In the genomic region with DNA sequence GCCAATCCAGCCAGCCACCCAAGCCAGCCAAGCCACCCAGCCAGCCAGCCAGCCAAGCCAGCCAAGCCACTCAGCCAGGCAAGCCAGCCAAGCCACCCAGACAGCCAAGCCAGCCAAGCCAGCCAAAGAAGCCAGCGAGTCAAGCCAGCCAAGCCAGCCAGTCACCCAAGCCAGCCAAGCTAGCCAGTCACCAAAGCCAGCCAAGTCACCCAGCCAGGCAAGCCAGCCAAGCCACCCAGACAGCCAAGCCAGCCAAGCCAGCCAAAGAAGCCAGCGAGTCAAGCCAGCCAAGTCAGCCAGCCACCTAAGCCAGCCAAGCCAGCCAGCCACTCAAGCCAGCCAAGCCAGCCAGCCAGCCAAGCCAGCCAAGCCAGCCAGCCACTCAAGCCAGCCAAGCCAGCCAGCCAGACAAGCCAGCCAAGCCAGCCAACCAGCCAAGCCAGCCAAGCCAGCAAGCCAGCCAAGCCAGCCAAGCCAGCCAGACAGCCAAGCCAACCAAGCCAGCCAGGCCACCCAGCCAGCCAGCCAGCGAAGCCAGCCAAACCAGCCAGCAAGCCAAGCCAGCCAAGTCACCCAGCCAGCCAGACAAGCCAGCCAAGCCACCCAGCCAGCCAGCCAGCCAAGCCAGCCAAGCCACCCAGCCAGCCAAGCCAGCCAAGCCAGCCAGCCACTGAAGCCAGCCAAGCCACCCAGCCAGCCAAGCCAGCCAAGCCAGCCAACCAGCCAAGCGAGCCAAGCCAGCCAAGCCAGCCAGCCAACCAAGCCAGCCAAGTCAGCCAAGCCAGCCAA, we compare ENCODE assay signal across 8 cellular contexts.
DNase-seq lines count a peak whose midpoint lies in the region; ATAC-seq and TF ChIP-seq lines count a peak whose summit lies in the region.
"Not testable (repeated sequence)": the region's sequence is repeated elsewhere in the genome, so short reads cannot be mapped to it uniquely, and the experiment has no call there.

No MANE protein-coding gene starts in this region.

- not testable (repeated sequence) for H2AFZ ChIP-seq in H9 (ENCODE audit: low read length); hepatocyte

- H4K91ac ChIP-seq in H9 (ENCODE audit: insufficient read length, low read depth, low read length) = not testable (repeated sequence)

- H2BK20ac ChIP-seq in H9 (ENCODE audit: low read depth, low read length, poor library complexity, severe bottlenecking) = not testable (repeated sequence)

- H3K79me1 ChIP-seq in H9 (ENCODE audit: insufficient read depth, low read depth, low read length, poor library complexity, severe bottlenecking) = not testable (repeated sequence)

- H3K36me3 Mint-ChIP-seq in H9 (ENCODE audit: insufficient read depth in 1 of 3, low read depth in 3 of 3); activated CD4-positive, alpha-beta memory T cell treated with anti-CD3 and anti-CD28 coated beads for 36 hours: not testable (repeated sequence)

- not testable (repeated sequence) for H2BK5ac ChIP-seq in H9 (ENCODE audit: insufficient read length, low read length)

- H3K23ac ChIP-seq in H9 (ENCODE audit: insufficient read length, low read depth, low read length) = not testable (repeated sequence)

- POLR2A ChIA-PET in activated CD4-positive, alpha-beta memory T cell treated with anti-CD3 and anti-CD28 coated beads for 36 hours (lab: Charles Lee) = not testable (repeated sequence)

- H3K56ac ChIP-seq in H9 (ENCODE audit: insufficient read length, low read depth, low read length) = not testable (repeated sequence)

- not testable (repeated sequence) for H3K27ac ChIP-seq in H9 (ENCODE audit: insufficient read length, low read depth, low read length); coronary artery; hepatocyte; lung (ENCODE audit: low read depth in 1 of 2, low read length in 1 of 2); sigmoid colon

- H3K9me3 Mint-ChIP-seq in H9; activated CD4-positive, alpha-beta memory T cell treated with anti-CD3 and anti-CD28 coated beads for 36 hours: not testable (repeated sequence)

- H2BK15ac ChIP-seq in H9 (ENCODE audit: low read depth, low read length) = not testable (repeated sequence)

- DNase-seq in H9 = peak; percentile 25
- peak; percentile 7 for DNase-seq in activated CD4-positive, alpha-beta memory T cell treated with anti-CD3 and anti-CD28 coated beads for 36 hours
- peak; percentile 73 for DNase-seq in coronary artery (ENCODE audit: low spot score)
- peak; percentile 43 for DNase-seq in Right ventricle myocardium superior
- peak; percentile 9 for DNase-seq in hepatocyte (ENCODE audit: low spot score)
- peak; percentile 28 for DNase-seq in lung (ENCODE audit: low spot score)
- peak; percentile 64 for DNase-seq in sigmoid colon
- peak; percentile 49 for DNase-seq in ureter (ENCODE audit: low spot score)

- H2BK120ac ChIP-seq in H9 (ENCODE audit: low read depth, low read length, poor library complexity, severe bottlenecking) = not testable (repeated sequence)

- WGBS in H9 (ENCODE audit: extremely low coverage, insufficient read length, low lambda C conversion rate) = no CpG with 5 or more reads among the region's 4 CpGs
- WGBS in hepatocyte (ENCODE audit: low lambda C conversion rate, missing lambda C conversion rate) = 59% methylated on average over 4 of the region's 4 CpGs
- WGBS in lung, 2 donors = 65 to 74% methylated on average over 4 of the region's 4 CpGs
- 68 to 74% methylated on average over 4 of the region's 4 CpGs for WGBS in sigmoid colon, 2 donors

- not testable (repeated sequence) for H3K4me2 ChIP-seq in H9 (ENCODE audit: insufficient read depth, insufficient read length, low read length); hepatocyte

- H3K9me3 ChIP-seq in H9 (ENCODE audit: control insufficient read depth, low read depth, low read length) = peaks cover 81% of the 10 kb centered on the region
- peaks cover 66% of the 10 kb centered on the region for H3K9me3 ChIP-seq in hepatocyte (ENCODE audit: low read depth)
- peaks cover 0 to 35% of the 10 kb centered on the region in 2 donors for H3K9me3 ChIP-seq in lung (ENCODE audit: control insufficient read depth in 2 of 2, insufficient read depth in 1 of 2, low read length in 1 of 2)
- peaks cover 0 to 23% (median 15%) of the 10 kb centered on the region in 4 donors for H3K9me3 ChIP-seq in sigmoid colon

- not testable (repeated sequence) for H2BK12ac ChIP-seq in H9 (ENCODE audit: insufficient read length, low read depth, low read length)

- H3K4me1 Mint-ChIP-seq in H9; activated CD4-positive, alpha-beta memory T cell treated with anti-CD3 and anti-CD28 coated beads for 36 hours (ENCODE audit: low read depth): not testable (repeated sequence)

- not testable (repeated sequence) for H3K9ac ChIP-seq in H9 (ENCODE audit: extremely low read depth, insufficient read length, low read length)

- not testable (repeated sequence) for H3K18ac ChIP-seq in H9 (ENCODE audit: insufficient read length, low read depth, low read length)

- H3K27me3 ChIP-seq in H9 (ENCODE audit: insufficient read depth, low read length); hepatocyte; lung (ENCODE audit: control insufficient read depth, insufficient read depth); sigmoid colon: not testable (repeated sequence)

- H3K23me2 ChIP-seq in H9 (ENCODE audit: insufficient read length, low read depth, low read length, poor library complexity, severe bottlenecking) = peaks cover 17% of the 10 kb centered on the region

- not testable (repeated sequence) for H3K4me3 ChIP-seq in coronary artery, hepatocyte, lung, sigmoid colon

- CTCF ChIA-PET in activated CD4-positive, alpha-beta memory T cell treated with anti-CD3 and anti-CD28 coated beads for 36 hours (lab: Charles Lee) = not testable (repeated sequence)

- H3K27ac Mint-ChIP-seq in H9; activated CD4-positive, alpha-beta memory T cell treated with anti-CD3 and anti-CD28 coated beads for 36 hours: not testable (repeated sequence)

- not testable (repeated sequence) for H4K8ac ChIP-seq in H9 (replicated peaks; ENCODE audit: insufficient read length, low read depth, low read length)

- H3K27me3 Mint-ChIP-seq in H9 (ENCODE audit: low read depth); activated CD4-positive, alpha-beta memory T cell treated with anti-CD3 and anti-CD28 coated beads for 36 hours: not testable (repeated sequence)

- H2AK5ac ChIP-seq in H9 (ENCODE audit: insufficient read length, low read length) = not testable (repeated sequence)

- not testable (repeated sequence) for H3K4me1 ChIP-seq in H9 (ENCODE audit: insufficient read depth, low read length); hepatocyte (ENCODE audit: insufficient read depth); lung (ENCODE audit: control insufficient read depth in 2 of 2, insufficient read depth in 2 of 2, low read length in 2 of 2); sigmoid colon

- H3K36me3 ChIP-seq in hepatocyte (replicated peaks; ENCODE audit: insufficient read depth, low read depth); lung (ENCODE audit: control insufficient read depth in 2 of 2, insufficient read depth in 2 of 2, low read length in 2 of 2); sigmoid colon: not testable (repeated sequence)

- not testable (repeated sequence) for H3K4ac ChIP-seq in H9 (ENCODE audit: low read depth, low read length)

- TF ChIP-seq POLR2A in sigmoid colon (IDR thresholded peaks at IDR 0.05) = not testable (repeated sequence)

- not testable (repeated sequence) for H3K4me3 Mint-ChIP-seq in H9; activated CD4-positive, alpha-beta memory T cell treated with anti-CD3 and anti-CD28 coated beads for 36 hours

- intact Hi-C loops in activated CD4-positive, alpha-beta memory T cell treated with anti-CD3 and anti-CD28 coated beads for 36 hours (cut with micrococcal nuclease); Right ventricle myocardium superior (cut with DNase I); sigmoid colon (cut with DNase I): not testable (repeated sequence)

- H3K14ac ChIP-seq in H9 (ENCODE audit: insufficient read depth, low read length) = not testable (repeated sequence)

- TF ChIP-seq EP300 in sigmoid colon (IDR thresholded peaks at IDR 0.05) = not testable (repeated sequence)

- not testable (repeated sequence) for TF ChIP-seq CTCF in H9 (conservative IDR thresholded peaks at IDR 0.05); coronary artery (IDR thresholded peaks at IDR 0.05); hepatocyte (IDR thresholded peaks at IDR 0.05; ENCODE audit: poor library complexity); lung (IDR thresholded peaks at IDR 0.05; ENCODE audit: control extremely low read depth, extremely low read depth); sigmoid colon (IDR thresholded peaks at IDR 0.05)

- H4K20me1 ChIP-seq in H9 (ENCODE audit: control insufficient read depth, insufficient read depth, insufficient read length); hepatocyte (ENCODE audit: insufficient read depth, poor library complexity, severe bottlenecking): not testable (repeated sequence)

- not testable (repeated sequence) for H4K5ac ChIP-seq in H9 (ENCODE audit: insufficient read length, low read depth, low read length)

- not testable (repeated sequence) for H3T11ph ChIP-seq in H9 (ENCODE audit: low read length)

- H3K9me2 ChIP-seq in hepatocyte (replicated peaks; ENCODE audit: insufficient read depth) = not testable (repeated sequence)

- not testable (repeated sequence) for H3K79me2 ChIP-seq in H9 (ENCODE audit: insufficient read depth, low read length); hepatocyte

- not testable (repeated sequence) for ATAC-seq in Right ventricle myocardium superior (ENCODE audit: poor library complexity); lung (ENCODE audit: insufficient read depth, low FRiP score)

Comparison
In these comparisons a context has a peak if more than half of its experiments do, and no peak if none do; other contexts are left out.
1. DNase-seq: peak in every context shown above with its lines; median percentile 73 in coronary artery; 64 in sigmoid colon; 49 in ureter; 43 in Right ventricle myocardium superior; 28 in lung; 25 in H9; 9 in hepatocyte; 7 in activated CD4-positive, alpha-beta memory T cell treated with anti-CD3 and anti-CD28 coated beads for 36 hours.